Comparison of ENCODE assay signal across 12 cellular contexts in genomic region chr12:123916729-123917128, GRCh38. TPM values are rescaled to one million over a fixed set of nuclear protein-coding genes. Genes with fewer than 3 reads are reported as not detected.
DNase-seq lines count a peak whose midpoint lies in the region; ATAC-seq, FAIRE-seq and TF ChIP-seq lines count a peak whose summit lies in the region.
"Had no signal": no experiment of that assay in that cellular context is flagged by ENCODE, and none has a peak within 500 bp of the region (broad histone marks: within the 10 kb centered on the region; RNA-seq: fewer than 3 reads in every experiment).

No MANE protein-coding gene starts in this region.

- no peaks in the 10 kb centered on the region for H3K36me3 Mint-ChIP-seq in activated naive CD4-positive, alpha-beta T cell treated with anti-CD3 and anti-CD28 coated beads, Interleukin-2, amount 10 ng/mL, durations not matched to agents 7 days and 5 days
- no peaks in the 10 kb centered on the region for H3K36me3 Mint-ChIP-seq in activated T-cell treated with anti-CD3 and anti-CD28 coated beads, Interleukin-2, amount 50 U/mL, for 72 hours (ENCODE audit: insufficient read depth in 2 of 2)
- H3K36me3 Mint-ChIP-seq in stimulated activated effector memory CD8-positive, alpha-beta T cell treated with anti-CD3 and anti-CD28 coated beads, Interleukin-12 subunit alpha, Interleukin-12 subunit beta, amount 100 ng/mL, for 72 hours = no peaks in the 10 kb centered on the region
- H3K36me3 Mint-ChIP-seq: activated naive CD8-positive, alpha-beta T cell had no signal

- TF ChIP-seq POLR2A in spleen (IDR thresholded peaks at IDR 0.05) = no peak

- H3K4me1 Mint-ChIP-seq in activated naive CD4-positive, alpha-beta T cell treated with anti-CD3 and anti-CD28 coated beads, Interleukin-2, amount 10 ng/mL, durations not matched to agents 7 days and 5 days = peaks cover 6% of the 10 kb centered on the region
- peaks cover 14% of the 10 kb centered on the region for H3K4me1 Mint-ChIP-seq in activated T-cell treated with anti-CD3 and anti-CD28 coated beads, Interleukin-2, amount 50 U/mL, for 72 hours (ENCODE audit: low read depth)
- H3K4me1 Mint-ChIP-seq in stimulated activated effector memory CD8-positive, alpha-beta T cell treated with anti-CD3 and anti-CD28 coated beads, Interleukin-12 subunit alpha, Interleukin-12 subunit beta, amount 100 ng/mL, for 72 hours = peaks cover 14% of the 10 kb centered on the region

- no peak overlapping the region for H3K27ac Mint-ChIP-seq in activated naive CD4-positive, alpha-beta T cell treated with anti-CD3 and anti-CD28 coated beads, Interleukin-2, amount 10 ng/mL, durations not matched to agents 7 days and 5 days
- no peak overlapping the region for H3K27ac Mint-ChIP-seq in activated T-cell treated with anti-CD3 and anti-CD28 coated beads, Interleukin-2, amount 50 U/mL, for 72 hours
- no peak overlapping the region for H3K27ac Mint-ChIP-seq in stimulated activated effector memory CD8-positive, alpha-beta T cell treated with anti-CD3 and anti-CD28 coated beads, Interleukin-12 subunit alpha, Interleukin-12 subunit beta, amount 100 ng/mL, for 72 hours
- H3K27ac Mint-ChIP-seq: activated naive CD8-positive, alpha-beta T cell had no signal

- peaks cover 26% of the 10 kb centered on the region for H3K27me3 Mint-ChIP-seq in activated naive CD4-positive, alpha-beta T cell treated with anti-CD3 and anti-CD28 coated beads, Interleukin-2, amount 10 ng/mL, durations not matched to agents 7 days and 5 days
- peaks cover 14% of the 10 kb centered on the region for H3K27me3 Mint-ChIP-seq in activated T-cell treated with anti-CD3 and anti-CD28 coated beads, Interleukin-2, amount 50 U/mL, for 72 hours (ENCODE audit: low read depth)
- H3K27me3 Mint-ChIP-seq: activated naive CD8-positive, alpha-beta T cell had no signal

- H3K4me1 ChIP-seq in spleen = no peaks in the 10 kb centered on the region

- 53 to 75% (median 71%) methylated on average over 5 of the region's 5 CpGs for WGBS in spleen, 5 donors

- no peak for TF ChIP-seq CTCF in spleen (IDR thresholded peaks at IDR 0.05 in 8 of 11, conservative IDR thresholded peaks at IDR 0.05 in 3 of 11)

- H3K27ac ChIP-seq in spleen = no peak overlapping the region
- H3K27ac ChIP-seq: transverse colon had no signal

- H3K27me3 ChIP-seq in spleen (replicated peaks in 1 of 7) = peaks cover 0 to 5% (median 0%) of the 10 kb centered on the region in 7 donors

- peak; percentile 73 for DNase-seq in activated naive CD4-positive, alpha-beta T cell treated with Interleukin-2 at 50 U/mL for 16 hours
- no peak for DNase-seq in activated naive CD4-positive, alpha-beta T cell treated with anti-CD3 and anti-CD28 coated beads, Interleukin-2, amount 10 ng/mL, durations not matched to agents 7 days and 5 days
- DNase-seq in activated T-cell treated with anti-CD3 and anti-CD28 coated beads, Interleukin-2, amount 50 U/mL, for 72 hours = peak; percentile 65 to 81
- DNase-seq in spleen (peak; percentile 63), frontal cortex (ENCODE audit: low spot score in 2 of 2) (no peak), NCI-H1105 treated with DMSO at 0.1 percent for 48 hours (lab: John Stamatoyannopoulos, UW) (no peak)
- DNase-seq in stimulated activated effector memory CD8-positive, alpha-beta T cell treated with anti-CD3 and anti-CD28 coated beads, Interleukin-12 subunit alpha, Interleukin-12 subunit beta, amount 100 ng/mL, for 72 hours (ENCODE audit: low spot score in 2 of 2) = peak; percentile 26 to 72
- DNase-seq: NCI-H526, SW 1271, transverse colon had no signal

- CTCF ChIA-PET in activated naive CD4-positive, alpha-beta T cell treated with anti-CD3 and anti-CD28 coated beads, Interleukin-2, amount 10 ng/mL, durations not matched to agents 7 days and 5 days (lab: Charles Lee) = interaction anchor here (1.0 kb wide), 1 partner anchor 10 kb away, joined by 3 read pairs; no protein-coding TSS in a partner anchor

- H3K4me3 ChIP-seq in spleen = no peak overlapping the region
- H3K4me3 ChIP-seq: transverse colon had no signal

- FAIRE-seq in frontal cortex (lab: Jason Lieb, UNC) = no peak

- intact Hi-C loops in spleen (cut with DNase I; ENCODE audit: low total_unique reads) = no loop called here

- no peaks in the 10 kb centered on the region for H3K9me3 ChIP-seq in spleen
- H3K9me3 ChIP-seq: transverse colon had no signal

- H3K4me3 Mint-ChIP-seq in activated naive CD4-positive, alpha-beta T cell treated with anti-CD3 and anti-CD28 coated beads, Interleukin-2, amount 10 ng/mL, durations not matched to agents 7 days and 5 days = no peak overlapping the region
- peak overlapping the region in 1 of 2 donors; percentile 28 for H3K4me3 Mint-ChIP-seq in activated T-cell treated with anti-CD3 and anti-CD28 coated beads, Interleukin-2, amount 50 U/mL, for 72 hours
- no peak overlapping the region for H3K4me3 Mint-ChIP-seq in stimulated activated effector memory CD8-positive, alpha-beta T cell treated with anti-CD3 and anti-CD28 coated beads, Interleukin-12 subunit alpha, Interleukin-12 subunit beta, amount 100 ng/mL, for 72 hours
- H3K4me3 Mint-ChIP-seq: activated naive CD8-positive, alpha-beta T cell had no signal

- H3K9me3 Mint-ChIP-seq in activated naive CD4-positive, alpha-beta T cell treated with anti-CD3 and anti-CD28 coated beads, Interleukin-2, amount 10 ng/mL, durations not matched to agents 7 days and 5 days = no peaks in the 10 kb centered on the region
- H3K9me3 Mint-ChIP-seq in activated T-cell treated with anti-CD3 and anti-CD28 coated beads, Interleukin-2, amount 50 U/mL, for 72 hours = no peaks in the 10 kb centered on the region
- H3K9me3 Mint-ChIP-seq in stimulated activated effector memory CD8-positive, alpha-beta T cell treated with anti-CD3 and anti-CD28 coated beads, Interleukin-12 subunit alpha, Interleukin-12 subunit beta, amount 100 ng/mL, for 72 hours = no peaks in the 10 kb centered on the region

- peak; percentile 100 for ATAC-seq in activated T-cell treated with anti-CD3 and anti-CD28 coated beads, Interleukin-2, amount 50 U/mL, for 72 hours (replicated peaks in 1 of 2)
- peak; percentile 99 for ATAC-seq in stimulated activated effector memory CD8-positive, alpha-beta T cell treated with anti-CD3 and anti-CD28 coated beads, Interleukin-12 subunit alpha, Interleukin-12 subunit beta, amount 100 ng/mL, for 72 hours
- ATAC-seq in HG03565 (IDR thresholded peaks at IDR 0.05; ENCODE audit: unreplicated experiment) = no peak

- H3K36me3 ChIP-seq in spleen = peaks cover 0 to 5% (median 0%) of the 10 kb centered on the region in 6 donors
- H3K36me3 ChIP-seq: transverse colon had no signal

RNA-seq across cellular contexts. Expression of gene CCDC92, which starts 55.9 kb away (rescaled TPM):
- total RNA-seq in activated T-cell treated with anti-CD3 and anti-CD28 coated beads, Interleukin-2, amount 50 U/mL, for 72 hours = 10 to 100 TPM; 21.1 to 31.0 TPM
- total RNA-seq in spleen = 10 to 100 TPM; 18.9 to 36.7 (median 28.7) TPM
- 10 to 100 TPM; 16.0 to 27.0 (median 20.7) TPM for polyA plus RNA-seq in spleen
- total RNA-seq in frontal cortex = 14.7 TPM

RNA-seq across cellular contexts. Expression of gene ZNF664, which starts 56.3 kb away (rescaled TPM):
- 10 to 100 TPM; 63.0 to 63.6 TPM for total RNA-seq in activated T-cell treated with anti-CD3 and anti-CD28 coated beads, Interleukin-2, amount 50 U/mL, for 72 hours
- 10 to 100 TPM; 36.7 to 53.4 (median 49.7) TPM for total RNA-seq in spleen
- 10 to 100 TPM; 12.0 to 21.6 (median 13.9) TPM for polyA plus RNA-seq in spleen
- 53.8 TPM for total RNA-seq in frontal cortex

Comparison
In these comparisons a context has a peak if more than half of its experiments do, and no peak if none do; other contexts are left out.
1. DNase-seq: peak in activated naive CD4-positive, alpha-beta T cell treated with Interleukin-2 at 50 U/mL for 16 hours (single experiment), activated T-cell treated with anti-CD3 and anti-CD28 coated beads, Interleukin-2, amount 50 U/mL, for 72 hours (2 of 2), spleen (single experiment) and stimulated activated effector memory CD8-positive, alpha-beta T cell treated with anti-CD3 and anti-CD28 coated beads, Interleukin-12 subunit alpha, Interleukin-12 subunit beta, amount 100 ng/mL, for 72 hours (2 of 2); none in activated naive CD4-positive, alpha-beta T cell treated with anti-CD3 and anti-CD28 coated beads, Interleukin-2, amount 10 ng/mL, durations not matched to agents 7 days and 5 days (single experiment), frontal cortex (0 of 2) and NCI-H1105 treated with DMSO at 0.1 percent for 48 hours (single experiment).